In the genomic region with DNA sequence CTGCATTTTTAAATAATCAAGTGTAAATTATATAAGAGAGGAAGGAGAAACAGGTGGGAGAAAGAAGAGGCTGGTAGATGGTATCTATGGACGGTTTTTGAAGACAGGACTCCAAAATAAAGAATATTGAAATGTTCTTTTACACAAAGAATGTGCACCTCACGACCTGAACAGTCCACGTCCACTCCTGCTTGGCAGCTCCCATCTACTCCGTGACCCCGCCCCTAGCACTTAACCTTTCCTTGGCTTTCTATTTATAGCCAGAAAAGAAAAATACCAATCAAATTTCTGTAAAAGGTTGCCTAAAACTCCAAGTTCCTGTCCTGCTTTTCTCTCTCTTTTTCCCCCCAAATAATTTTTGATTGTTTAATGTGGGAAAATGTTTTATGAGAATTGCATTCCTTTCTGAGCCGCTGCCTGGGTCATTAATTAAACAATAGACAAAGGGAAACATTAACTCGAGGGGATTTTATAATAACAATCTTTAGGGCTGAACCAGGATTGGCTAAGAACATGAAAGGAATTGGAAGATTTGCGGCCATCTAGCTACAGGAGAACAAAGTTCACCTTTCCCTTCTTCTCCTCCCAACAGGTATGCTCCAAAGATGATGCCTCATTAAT, we compare ENCODE assay signal across 20 cellular contexts.
A peak's percentile ranks its signal among the peaks of the same experiment; 100 is the strongest.
DNase-seq lines count a peak whose midpoint lies in the region; ATAC-seq and TF ChIP-seq lines count a peak whose summit lies in the region.
"Had no signal": no experiment of that assay in that cellular context is flagged by ENCODE, and none has a peak within 500 bp of the region (broad histone marks: within the 10 kb centered on the region; RNA-seq: fewer than 3 reads in every experiment).

No MANE protein-coding gene starts in this region.

- no peaks in the 10 kb centered on the region for H3K27me3 ChIP-seq in body of pancreas
- no peaks in the 10 kb centered on the region for H3K27me3 ChIP-seq in left lung
- no peaks in the 10 kb centered on the region for H3K27me3 ChIP-seq in left ventricle myocardium inferior (ENCODE audit: low read depth)
- H3K27me3 ChIP-seq: MG63 had no signal

- DNase-seq in Caki2 (ENCODE audit: low read depth): peak; percentile 75
- peak in 2 of 4 donors; percentile 9 to 29 for DNase-seq in body of pancreas
- DNase-seq in left lung: no peak
- no peak for DNase-seq in left ventricle myocardium inferior
- DNase-seq in activated naive CD4-positive, alpha-beta T cell treated with anti-CD3 and anti-CD28 coated beads for 36 hours: no peak
- no peak for DNase-seq in Ammon's horn (ENCODE audit: low spot score)
- DNase-seq: ACHN; CD4-positive, alpha-beta T cell; DMS79 treated with DMSO at 0.1 percent for 48 hours; GM23248; MG63; NCI-H1092; NCI-H146; NCI-H2081 treated with DMSO at 0.1 percent for 48 hours; NCI-H510A treated with DMSO at 0.1 percent for 48 hours; PC-3 had no signal

- H3K9me3 ChIP-seq in body of pancreas: no peaks in the 10 kb centered on the region
- no peaks in the 10 kb centered on the region for H3K9me3 ChIP-seq in left lung
- H3K9me3 ChIP-seq in left ventricle myocardium inferior (replicated peaks): no peaks in the 10 kb centered on the region
- H3K9me3 ChIP-seq: MG63 had no signal

- H3K4me3 Mint-ChIP-seq in stimulated activated memory B cell treated with anti-CD40 and anti-IgM and Interleukin-4, amounts not matched to agents 10 μg/mL and 1 μg/mL and 100 μg/mL, for 72 hours: no peak overlapping the region
- H3K4me3 Mint-ChIP-seq in activated naive CD4-positive, alpha-beta T cell treated with anti-CD3 and anti-CD28 coated beads for 36 hours: no peak overlapping the region
- H3K4me3 Mint-ChIP-seq: B cell; CD4-positive, alpha-beta T cell had no signal

- no peaks in the 10 kb centered on the region for H3K27me3 Mint-ChIP-seq in stimulated activated memory B cell treated with anti-CD40 and anti-IgM and Interleukin-4, amounts not matched to agents 10 μg/mL and 1 μg/mL and 100 μg/mL, for 72 hours
- H3K27me3 Mint-ChIP-seq in activated naive CD4-positive, alpha-beta T cell treated with anti-CD3 and anti-CD28 coated beads for 36 hours (ENCODE audit: low read depth): no peaks in the 10 kb centered on the region
- H3K27me3 Mint-ChIP-seq: B cell; CD4-positive, alpha-beta T cell had no signal

- H3K27ac Mint-ChIP-seq in stimulated activated memory B cell treated with anti-CD40 and anti-IgM and Interleukin-4, amounts not matched to agents 10 μg/mL and 1 μg/mL and 100 μg/mL, for 72 hours: peak overlapping the region; percentile 71
- H3K27ac Mint-ChIP-seq in activated naive CD4-positive, alpha-beta T cell treated with anti-CD3 and anti-CD28 coated beads for 36 hours: no peak overlapping the region
- H3K27ac Mint-ChIP-seq: CD4-positive, alpha-beta T cell had no signal

- TF ChIP-seq CTCF in body of pancreas (IDR thresholded peaks at IDR 0.05): no peak
- no peak for TF ChIP-seq CTCF in left lung (IDR thresholded peaks at IDR 0.05)
- no peak for TF ChIP-seq CTCF in left ventricle myocardium inferior (IDR thresholded peaks at IDR 0.05; ENCODE audit: borderline replicate concordance)

- ATAC-seq in body of pancreas (no peak), left lung (peak; percentile 58)
- ATAC-seq in stimulated activated memory B cell treated with anti-CD40 and anti-IgM and Interleukin-4, amounts not matched to agents 10 μg/mL and 1 μg/mL and 100 μg/mL, for 72 hours: no peak

- H3K36me3 ChIP-seq in body of pancreas (replicated peaks in 1 of 2; ENCODE audit: insufficient read depth in 1 of 2, low read depth in 2 of 2): no peaks in the 10 kb centered on the region
- H3K36me3 ChIP-seq in left lung: no peaks in the 10 kb centered on the region
- no peaks in the 10 kb centered on the region for H3K36me3 ChIP-seq in left ventricle myocardium inferior
- H3K36me3 ChIP-seq: MG63 had no signal

- intact Hi-C loops in body of pancreas (cut with DNase I) (no loop called here), left lung (cut with DNase I) (no loop called here), left ventricle myocardium inferior (cut with micrococcal nuclease) (no loop called here)
- intact Hi-C loops in activated naive CD4-positive, alpha-beta T cell treated with anti-CD3 and anti-CD28 coated beads for 36 hours (cut with micrococcal nuclease): no loop called here

- no peaks in the 10 kb centered on the region for H3K9me3 Mint-ChIP-seq in stimulated activated memory B cell treated with anti-CD40 and anti-IgM and Interleukin-4, amounts not matched to agents 10 μg/mL and 1 μg/mL and 100 μg/mL, for 72 hours
- H3K9me3 Mint-ChIP-seq in activated naive CD4-positive, alpha-beta T cell treated with anti-CD3 and anti-CD28 coated beads for 36 hours: no peaks in the 10 kb centered on the region
- H3K9me3 Mint-ChIP-seq: CD4-positive, alpha-beta T cell had no signal

- 10 to 17% methylated on average over 8 of the region's 8 CpGs for WGBS in body of pancreas, 2 donors

- in situ Hi-C loops in Caki2 (cut with HindIII; ENCODE audit: low pct_unique_long_range_greater_than_20kb, low sequenced_read_pairs): loop anchor here (10.0 kb wide), 1 partner anchor 623 kb away; no protein-coding TSS in a partner anchor

- TF ChIP-seq POLR2A in body of pancreas (IDR thresholded peaks at IDR 0.05): no peak

- CTCF ChIA-PET in activated naive CD4-positive, alpha-beta T cell treated with anti-CD3 and anti-CD28 coated beads for 36 hours (lab: Charles Lee): no interaction called here

- H3K27ac ChIP-seq in body of pancreas (peak overlapping the region in 3 of 4 donors; percentile 86 to 89 (median 89)), left lung (no peak overlapping the region), left ventricle myocardium inferior (replicated peaks) (no peak overlapping the region)
- H3K27ac ChIP-seq: GM23248, KMS-11, RWPE1 had no signal

- no peaks in the 10 kb centered on the region for H3K36me3 Mint-ChIP-seq in stimulated activated memory B cell treated with anti-CD40 and anti-IgM and Interleukin-4, amounts not matched to agents 10 μg/mL and 1 μg/mL and 100 μg/mL, for 72 hours
- H3K36me3 Mint-ChIP-seq in activated naive CD4-positive, alpha-beta T cell treated with anti-CD3 and anti-CD28 coated beads for 36 hours (ENCODE audit: low read depth): no peaks in the 10 kb centered on the region

- H3K4me1 ChIP-seq in body of pancreas (peaks cover 59% of the 10 kb centered on the region), left lung (peaks cover 8 to 25% of the 10 kb centered on the region in 2 donors), left ventricle myocardium inferior (peaks cover 2% of the 10 kb centered on the region)

- H3K4me3 ChIP-seq in body of pancreas: no peak overlapping the region
- H3K4me3 ChIP-seq in left lung: no peak overlapping the region
- H3K4me3 ChIP-seq in left ventricle myocardium inferior: no peak overlapping the region
- H3K4me3 ChIP-seq: GM23248, MG63 had no signal

- peaks cover 46% of the 10 kb centered on the region for H3K4me1 Mint-ChIP-seq in stimulated activated memory B cell treated with anti-CD40 and anti-IgM and Interleukin-4, amounts not matched to agents 10 μg/mL and 1 μg/mL and 100 μg/mL, for 72 hours
- H3K4me1 Mint-ChIP-seq in activated naive CD4-positive, alpha-beta T cell treated with anti-CD3 and anti-CD28 coated beads for 36 hours (ENCODE audit: low read depth): peaks cover 4% of the 10 kb centered on the region

Comparison
In these comparisons a context has a peak if more than half of its experiments do, and no peak if none do; other contexts are left out.
1. H3K27ac ChIP-seq: peak in body of pancreas (3 of 4); none in left lung (0 of 2) and left ventricle myocardium inferior (single experiment).